In genomic region chr14:54192610-54193009, GRCh38 we compare ENCODE assay signal across 32 cellular contexts.
"Had no signal": no experiment of that assay in that cellular context is flagged by ENCODE, and none has a peak within 500 bp of the region (broad histone marks: within the 10 kb centered on the region; RNA-seq: fewer than 3 reads in every experiment).

No MANE protein-coding gene starts in this region.

- H3K27me3 Mint-ChIP-seq: activated CD4-positive, alpha-beta T cell treated with anti-CD3 and anti-CD28 coated beads, Interleukin-2, amount 10 ng/mL, durations not matched to agents 24 days and 14 days; activated naive CD8-positive, alpha-beta T cell; activated T-helper 17 cell treated with anti-CD3 and anti-CD28 coated beads, Interleukin-2, amount 50 U/mL, for 72 hours; brain had no signal

- H3K36me3 ChIP-seq: MG63 had no signal

- H3K27me3 ChIP-seq: MG63 had no signal

- H3K9me3 Mint-ChIP-seq: activated CD4-positive, alpha-beta T cell treated with anti-CD3 and anti-CD28 coated beads, Interleukin-2, amount 10 ng/mL, durations not matched to agents 24 days and 14 days; activated naive CD4-positive, alpha-beta T cell treated with anti-CD3 and anti-CD28 coated beads for 36 hours; activated T-helper 17 cell treated with anti-CD3 and anti-CD28 coated beads, Interleukin-2, amount 50 U/mL, for 72 hours; central memory CD8-positive, alpha-beta T cell had no signal

- H3K4me3 ChIP-seq: MG63 had no signal

- ATAC-seq: activated CD8-positive, alpha-beta memory T cell treated with anti-CD3 and anti-CD28 coated beads, Interleukin-2, amount 10 ng/mL, durations not matched to agents 7 days and 5 days; activated T-helper 17 cell treated with anti-CD3 and anti-CD28 coated beads, Interleukin-2, amount 50 U/mL, for 72 hours; T-cell had no signal

- H3K4me3 Mint-ChIP-seq: activated B cell treated with CpG ODN at 0.5 μM for 24 hours; activated CD4-positive, alpha-beta T cell treated with anti-CD3 and anti-CD28 coated beads, Interleukin-2, amount 10 ng/mL, durations not matched to agents 24 days and 14 days; activated CD8-positive, alpha-beta memory T cell treated with anti-CD3 and anti-CD28 coated beads, Interleukin-2, amount 10 ng/mL, durations not matched to agents 7 days and 5 days; activated naive CD4-positive, alpha-beta T cell treated with anti-CD3 and anti-CD28 coated beads for 36 hours; activated naive CD8-positive, alpha-beta T cell; activated T-cell treated with anti-CD3 and anti-CD28 coated beads, Interleukin-2, amount 50 U/mL, for 24 hours; activated T-helper 17 cell treated with anti-CD3 and anti-CD28 coated beads, Interleukin-2, amount 50 U/mL, for 72 hours; brain; central memory CD8-positive, alpha-beta T cell; T-cell had no signal

- H3K36me3 Mint-ChIP-seq: activated CD8-positive, alpha-beta memory T cell treated with anti-CD3 and anti-CD28 coated beads, Interleukin-2, amount 10 ng/mL, durations not matched to agents 7 days and 5 days; activated naive CD8-positive, alpha-beta T cell; brain; T-cell had no signal

- DNase-seq: activated B cell treated with CpG ODN at 0.5 μM for 24 hours; activated CD4-positive, alpha-beta T cell treated with anti-CD3 and anti-CD28 coated beads for 1 hour; activated CD4-positive, alpha-beta T cell treated with anti-CD3 and anti-CD28 coated beads, Interleukin-2, amount 10 ng/mL, durations not matched to agents 24 days and 14 days; activated CD4-positive, alpha-beta T cell treated with anti-CD3 and anti-CD28 coated beads, Interleukin-2, amount 50 U/mL, for 48 hours; activated CD8-positive, alpha-beta memory T cell treated with anti-CD3 and anti-CD28 coated beads, Interleukin-2, amount 10 ng/mL, durations not matched to agents 7 days and 5 days; activated gamma-delta T cell; activated naive CD4-positive, alpha-beta T cell treated with anti-CD3 and anti-CD28 coated beads for 36 hours; activated T-cell treated with anti-CD3 and anti-CD28 coated beads, Interleukin-2, amount 50 U/mL, for 24 hours; amygdala; KG1; MG63; MV-4-11; NCI-H1092 treated with DMSO at 0.1 percent for 48 hours; NCI-H1417 treated with DMSO at 0.1 percent for 48 hours; NCI-H1694; NCI-H2029; NCI-H2107; NCI-H2171 treated with DMSO at 0.1 percent for 48 hours; NCI-H226; NCI-H526; NCI-H774; NK-92 treated with Interleukin-12 subunit alpha and Interleukin-12 subunit beta, amount 100 ng/mL, for 24 hours; SHP77 treated with DMSO at 0.1 percent for 48 hours; T-cell; T-helper 2 cell; T1000 had no signal

- H3K9me3 ChIP-seq: MG63 had no signal

- FAIRE-seq: astrocyte, RCC 7860 had no signal

- H3K27ac Mint-ChIP-seq: activated B cell treated with CpG ODN at 0.5 μM for 24 hours; activated CD4-positive, alpha-beta T cell treated with anti-CD3 and anti-CD28 coated beads, Interleukin-2, amount 10 ng/mL, durations not matched to agents 24 days and 14 days; activated CD8-positive, alpha-beta memory T cell treated with anti-CD3 and anti-CD28 coated beads, Interleukin-2, amount 10 ng/mL, durations not matched to agents 7 days and 5 days; activated naive CD4-positive, alpha-beta T cell treated with anti-CD3 and anti-CD28 coated beads for 36 hours; activated naive CD8-positive, alpha-beta T cell; activated T-cell treated with anti-CD3 and anti-CD28 coated beads, Interleukin-2, amount 50 U/mL, for 24 hours; activated T-helper 17 cell treated with anti-CD3 and anti-CD28 coated beads, Interleukin-2, amount 50 U/mL, for 72 hours; brain; T-cell had no signal

- H3K4me1 Mint-ChIP-seq: activated B cell treated with CpG ODN at 0.5 μM for 24 hours; activated T-helper 17 cell treated with anti-CD3 and anti-CD28 coated beads, Interleukin-2, amount 50 U/mL, for 72 hours; central memory CD8-positive, alpha-beta T cell had no signal
